ENCODE assay signal across 8 cellular contexts in the genomic region with DNA sequence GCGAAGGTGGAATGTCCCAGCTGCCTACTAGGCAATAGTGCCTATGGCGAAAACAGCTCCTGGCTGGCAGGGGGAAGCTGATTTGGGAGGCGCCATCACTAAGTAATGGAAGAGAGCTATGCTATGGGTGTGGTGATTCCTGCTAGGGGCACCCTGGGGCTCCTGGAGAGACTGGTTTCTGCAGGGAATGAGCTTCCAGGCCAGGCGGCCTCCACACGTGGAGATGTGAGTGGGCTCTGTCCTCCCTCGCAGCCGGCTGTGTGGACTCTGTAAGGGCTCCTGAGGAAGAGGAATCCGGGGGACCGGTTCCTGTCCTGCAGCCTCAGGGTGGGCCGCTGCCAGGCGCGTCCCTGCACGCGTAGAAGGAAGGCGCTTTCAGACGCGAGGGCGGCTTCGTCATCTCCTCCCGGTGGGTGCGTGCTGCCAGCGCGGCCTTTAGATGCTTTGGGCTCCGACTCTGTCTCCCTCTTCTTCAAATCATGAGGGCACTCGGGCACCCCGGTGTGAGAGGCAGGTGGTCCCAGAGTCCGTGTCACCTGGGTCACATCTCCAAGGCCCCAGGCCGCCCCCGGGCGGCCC. TPM values are rescaled to one million over a fixed set of nuclear protein-coding genes. Genes with fewer than 3 reads are reported as not detected.
DNase-seq lines count a peak whose midpoint lies in the region; ATAC-seq, FAIRE-seq and TF ChIP-seq lines count a peak whose summit lies in the region.

No MANE protein-coding gene starts in this region.

- H3K27ac ChIP-seq in PC-9: no peak overlapping the region
- no peak overlapping the region for H3K27ac ChIP-seq in Karpas-422 (ENCODE audit: low read length)

- no peaks in the 10 kb centered on the region for H3K36me3 ChIP-seq in PC-9 (ENCODE audit: low read depth)
- H3K36me3 ChIP-seq in bronchial epithelial cell (ENCODE audit: control insufficient read depth, insufficient read depth, low read length): no peaks in the 10 kb centered on the region
- H3K36me3 ChIP-seq in Karpas-422 (ENCODE audit: insufficient read depth, low read length): no peaks in the 10 kb centered on the region

- H3K4me1 ChIP-seq in PC-9 (replicated peaks; ENCODE audit: insufficient read depth) (0 out of 2 replicates have a peak, but pooled peaks cover 3% of the 10 kb centered on the region), Karpas-422 (ENCODE audit: low read length) (no peaks in the 10 kb centered on the region)

- no peaks in the 10 kb centered on the region for H3K27me3 Mint-ChIP-seq in memory B cell
- peaks cover 23% of the 10 kb centered on the region for H3K27me3 Mint-ChIP-seq in stimulated activated naive CD8-positive, alpha-beta T cell treated with anti-CD3 and anti-CD28 coated beads, Interleukin-15, amount 100 ng/mL, for 72 hours

- FAIRE-seq in bronchial epithelial cell (lab: Jason Lieb, UNC): no peak

- H3K27ac Mint-ChIP-seq in memory B cell: no peak overlapping the region
- H3K27ac Mint-ChIP-seq in stimulated activated naive CD8-positive, alpha-beta T cell treated with anti-CD3 and anti-CD28 coated beads, Interleukin-15, amount 100 ng/mL, for 72 hours: peak overlapping the region in 1 of 2 donors; percentile 80

- no TSS peak for BruUV-seq in PC-9 (replicated peaks; lab: Mats Ljungman, UMichigan)

- H3F3A ChIP-seq in PC-9 (ENCODE audit: insufficient read depth, low read depth): peaks cover 6% of the 10 kb centered on the region; the same call in 1 of the 2 replicates

- POLR2A ChIA-PET in PC-9 (lab: Charles Lee; ENCODE audit: unreplicated experiment): no interaction called here

- DNase-seq in PC-9 (peak in 1 of 2 experiments; percentile 16), bronchial epithelial cell (ENCODE audit: low read depth) (peak; percentile 44), memory B cell (ENCODE audit: low spot score in 2 of 2) (peak; percentile 18 to 45), Karpas-422 (no peak), SHP77 (lab: John Stamatoyannopoulos, UW) (no peak), H4 (ENCODE audit: low spot score) (no peak)
- DNase-seq in stimulated activated naive CD8-positive, alpha-beta T cell treated with anti-CD3 and anti-CD28 coated beads, Interleukin-15, amount 100 ng/mL, for 72 hours: peak; percentile 27 to 39

- H3K4me3 Mint-ChIP-seq in memory B cell: peak overlapping the region; percentile 69
- peak overlapping the region; percentile 59 to 84 for H3K4me3 Mint-ChIP-seq in stimulated activated naive CD8-positive, alpha-beta T cell treated with anti-CD3 and anti-CD28 coated beads, Interleukin-15, amount 100 ng/mL, for 72 hours

- H3K36me3 Mint-ChIP-seq in memory B cell: no peaks in the 10 kb centered on the region

- H3K9ac ChIP-seq in Karpas-422 (ENCODE audit: low read length): no peak overlapping the region

- intact Hi-C loops in PC-9 (cut with micrococcal nuclease; ENCODE audit: unreplicated experiment): loop anchor here (5.0 to 10.0 kb wide), 2 partner anchors 41 to 723 kb away; no protein-coding TSS in a partner anchor

- no peaks in the 10 kb centered on the region for H3K9me3 ChIP-seq in PC-9 (ENCODE audit: insufficient read depth, low read depth)
- H3K9me3 ChIP-seq in Karpas-422 (ENCODE audit: low read length): no peaks in the 10 kb centered on the region

- no peaks in the 10 kb centered on the region for H3K9me3 Mint-ChIP-seq in memory B cell
- no peaks in the 10 kb centered on the region for H3K9me3 Mint-ChIP-seq in stimulated activated naive CD8-positive, alpha-beta T cell treated with anti-CD3 and anti-CD28 coated beads, Interleukin-15, amount 100 ng/mL, for 72 hours

- peak; percentile 12 for ATAC-seq in GM18517 (IDR thresholded peaks at IDR 0.05; ENCODE audit: unreplicated experiment)
- peak; percentile 20 for ATAC-seq in memory B cell (ENCODE audit: low read depth)
- ATAC-seq in stimulated activated naive CD8-positive, alpha-beta T cell treated with anti-CD3 and anti-CD28 coated beads, Interleukin-15, amount 100 ng/mL, for 72 hours: no peak

- H3K4me2 ChIP-seq in PC-9: peak overlapping the region; percentile 96
- no peak overlapping the region for H3K4me2 ChIP-seq in Karpas-422 (ENCODE audit: low read depth, low read length, poor library complexity, severe bottlenecking)

- H3K4me3 ChIP-seq in PC-9: no peak overlapping the region; the same call in 1 of the 2 replicates
- peak overlapping the region; percentile 49 for H3K4me3 ChIP-seq in bronchial epithelial cell (ENCODE audit: low read depth, low read length)
- H3K4me3 ChIP-seq in Karpas-422 (ENCODE audit: low read length): no peak overlapping the region

- H3K27me3 ChIP-seq in PC-9 (ENCODE audit: insufficient read depth, low read depth): no peaks in the 10 kb centered on the region
- H3K27me3 ChIP-seq in bronchial epithelial cell (ENCODE audit: control insufficient read depth, insufficient read depth, low read length): no peaks in the 10 kb centered on the region
- H3K27me3 ChIP-seq in Karpas-422 (ENCODE audit: low read length): no peaks in the 10 kb centered on the region

- H3K4me1 Mint-ChIP-seq in memory B cell: peaks cover 18% of the 10 kb centered on the region
- H3K4me1 Mint-ChIP-seq in stimulated activated naive CD8-positive, alpha-beta T cell treated with anti-CD3 and anti-CD28 coated beads, Interleukin-15, amount 100 ng/mL, for 72 hours: peaks cover 15% of the 10 kb centered on the region

- H3K9me2 ChIP-seq in PC-9 (ENCODE audit: insufficient read depth): no peaks in the 10 kb centered on the region
- H3K9me2 ChIP-seq in Karpas-422 (replicated peaks; ENCODE audit: insufficient read depth, low read length): no peaks in the 10 kb centered on the region

- H3K79me2 ChIP-seq in PC-9 (ENCODE audit: low read depth) (no peaks in the 10 kb centered on the region), Karpas-422 (ENCODE audit: low read length) (no peaks in the 10 kb centered on the region)

- H2AFZ ChIP-seq in PC-9: no peak overlapping the region
- no peak overlapping the region for H2AFZ ChIP-seq in Karpas-422 (ENCODE audit: low read length)

- H4K20me1 ChIP-seq in PC-9 (ENCODE audit: insufficient read depth) (no peaks in the 10 kb centered on the region), Karpas-422 (ENCODE audit: insufficient read depth, low read depth, low read length) (no peaks in the 10 kb centered on the region)

- CTCF ChIA-PET in PC-9 (lab: Charles Lee): interaction anchor here (0.7 to 2.1 kb wide), 4 partner anchors 101 to 305 kb away, joined by 3 to 11 read pairs (median 3); no protein-coding TSS in a partner anchor

- no peak for TF ChIP-seq CTCF in PC-9 (conservative IDR thresholded peaks at IDR 0.05)
- TF ChIP-seq CTCF in bronchial epithelial cell (IDR thresholded peaks at IDR 0.05; ENCODE audit: insufficient read depth, low read length, severe bottlenecking): no peak

RNA-seq across cellular contexts. Expression of gene ANKRD62, which starts 55.5 kb away (rescaled TPM):
- total RNA-seq in PC-9 (2021): 0.20 TPM in 1 of 2 replicates, not detected in the other
- total RNA-seq in bronchial epithelial cell: under 0.01 and 0.13 TPM in 2 replicates
- not detected in 2 replicates for total RNA-seq in Karpas-422 (2014; rRNA removed; shearing (Covaris generic); ENCODE audit: low replicate concordance)
- total RNA-seq in H4 (2014; rRNA removed; shearing (Covaris generic)): not detected in 2 replicates

RNA-seq across cellular contexts. Expression of gene IMPA2, which starts 56.9 kb away (rescaled TPM):
- 83.6 and 91.4 TPM in 2 replicates for total RNA-seq in PC-9 (2021)
- 66.1 and 91.1 TPM in 2 replicates for total RNA-seq in bronchial epithelial cell
- total RNA-seq in Karpas-422 (2014; rRNA removed; shearing (Covaris generic); ENCODE audit: low replicate concordance): 0.89 and 2.1 TPM in 2 replicates
- total RNA-seq in H4 (2014; rRNA removed; shearing (Covaris generic)): 38.9 and 41.4 TPM in 2 replicates

Comparison
In these comparisons a context has a peak if more than half of its experiments do, and no peak if none do; other contexts are left out.
1. DNase-seq: peak in bronchial epithelial cell (single experiment), memory B cell (2 of 2) and stimulated activated naive CD8-positive, alpha-beta T cell treated with anti-CD3 and anti-CD28 coated beads, Interleukin-15, amount 100 ng/mL, for 72 hours (2 of 2); none in Karpas-422 (single experiment), SHP77 (0 of 2) and H4 (single experiment).
2. RNA of gene IMPA2, which starts 56.9 kb away (total RNA-seq): 83.6 to 91.4 TPM in PC-9, 66.1 to 91.1 TPM in bronchial epithelial cell and 38.9 to 41.4 TPM in H4; 0.89 to 2.1 TPM in Karpas-422; every median in the first group is over 10 times any median in the second.